In the genomic region with DNA sequence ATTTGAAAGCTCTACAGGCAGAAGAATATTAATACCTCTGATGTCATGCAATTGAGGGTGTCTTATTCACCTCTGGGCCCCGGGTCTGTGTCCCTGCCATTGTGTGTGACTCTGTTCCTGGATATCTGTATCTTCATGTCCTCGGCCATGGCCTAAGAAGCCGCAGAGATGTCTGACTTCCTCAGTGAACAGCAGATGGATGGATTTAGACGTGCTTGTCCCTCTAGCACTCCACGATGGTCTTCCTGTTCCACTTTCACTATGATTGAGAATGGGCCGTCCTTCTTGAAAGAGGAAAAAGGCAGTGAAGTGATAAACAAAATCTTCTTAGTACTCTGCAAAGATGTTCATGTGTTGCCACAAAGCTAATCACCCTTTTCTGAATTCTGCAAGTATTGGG, we compare ENCODE assay signal across 8 cellular contexts.
DNase-seq lines count a peak whose midpoint lies in the region; ATAC-seq and FAIRE-seq lines count a peak whose summit lies in the region.

No MANE protein-coding gene starts in this region.

- CTCF ChIA-PET in activated naive CD4-positive, alpha-beta T cell treated with anti-CD3 and anti-CD28 coated beads, Interleukin-2, amount 10 ng/mL, durations not matched to agents 7 days and 5 days (lab: Charles Lee) = interaction anchor here (1.2 to 1.5 kb wide), 3 partner anchors 18 to 359 kb away, joined by 3 to 4 read pairs (median 4); no protein-coding TSS in a partner anchor

- peak overlapping the region; percentile 14 to 51 for H3K27ac ChIP-seq in small intestine (ENCODE audit: low read depth in 1 of 2, low read length in 1 of 2)

- no peaks in the 10 kb centered on the region for H3K27me3 Mint-ChIP-seq in activated naive CD4-positive, alpha-beta T cell treated with anti-CD3 and anti-CD28 coated beads, Interleukin-2, amount 10 ng/mL, durations not matched to agents 7 days and 5 days
- H3K27me3 Mint-ChIP-seq in activated T-helper 1 cell treated with anti-CD3 and anti-CD28 coated beads, Interleukin-12 subunit alpha, Interleukin-12 subunit beta, Interleukin-2, Interleukin-4 antibody, amounts not matched to agents 30 ng/mL and 10 ng/mL and 1 ng/mL, durations not matched to agents 14 hours and 24 hours and 36 hours (ENCODE audit: insufficient read depth) = no peaks in the 10 kb centered on the region

- peak; percentile 56 for ATAC-seq in HG03064 (IDR thresholded peaks at IDR 0.05; ENCODE audit: low read depth, unreplicated experiment)

- no peaks in the 10 kb centered on the region for H3K27me3 ChIP-seq in small intestine (ENCODE audit: control insufficient read depth in 2 of 2, insufficient read depth in 2 of 2, low read length in 2 of 2)

- peak overlapping the region; percentile 87 for H3K27ac Mint-ChIP-seq in activated naive CD4-positive, alpha-beta T cell treated with anti-CD3 and anti-CD28 coated beads, Interleukin-2, amount 10 ng/mL, durations not matched to agents 7 days and 5 days
- H3K27ac Mint-ChIP-seq in activated T-helper 1 cell treated with anti-CD3 and anti-CD28 coated beads, Interleukin-12 subunit alpha, Interleukin-12 subunit beta, Interleukin-2, Interleukin-4 antibody, amounts not matched to agents 30 ng/mL and 10 ng/mL and 1 ng/mL, durations not matched to agents 14 hours and 24 hours and 36 hours = peak overlapping the region; percentile 82

- H3K4me3 ChIP-seq in small intestine (ENCODE audit: low read depth in 1 of 2, low read length in 2 of 2) = no peak overlapping the region

- no peaks in the 10 kb centered on the region for H3K36me3 ChIP-seq in small intestine (ENCODE audit: control insufficient read depth in 2 of 2, insufficient read depth in 2 of 2, low read length in 2 of 2)

- peak; percentile 43 for DNase-seq in activated naive CD4-positive, alpha-beta T cell treated with anti-CD3 and anti-CD28 coated beads, Interleukin-2, amount 10 ng/mL, durations not matched to agents 7 days and 5 days
- no peak for DNase-seq in activated naive CD4-positive, alpha-beta T cell treated with Interleukin-2 at 50 U/mL for 16 hours
- peak; percentile 40 for DNase-seq in activated T-helper 1 cell treated with anti-CD3 and anti-CD28 coated beads, Interleukin-12 subunit alpha, Interleukin-12 subunit beta, Interleukin-2, Interleukin-4 antibody, amounts not matched to agents 30 ng/mL and 10 ng/mL and 1 ng/mL, durations not matched to agents 14 hours and 24 hours and 36 hours (ENCODE audit: low spot score)
- DNase-seq in small intestine (peak; percentile 18), DMS 273 (lab: John Stamatoyannopoulos, UW; ENCODE audit: unreplicated experiment) (no peak), NCI-H1048 (lab: John Stamatoyannopoulos, UW) (no peak), kidney glomerular epithelial cell (lab: John Stamatoyannopoulos, UW) (no peak)

- peaks cover 0 to 4% of the 10 kb centered on the region in 2 donors for H3K4me1 ChIP-seq in small intestine (ENCODE audit: control insufficient read depth in 2 of 2, insufficient read depth in 1 of 2, low read depth in 1 of 2, low read length in 1 of 2)

- H3K36me3 Mint-ChIP-seq in activated naive CD4-positive, alpha-beta T cell treated with anti-CD3 and anti-CD28 coated beads, Interleukin-2, amount 10 ng/mL, durations not matched to agents 7 days and 5 days = peaks cover 22% of the 10 kb centered on the region
- peaks cover 16% of the 10 kb centered on the region for H3K36me3 Mint-ChIP-seq in activated T-helper 1 cell treated with anti-CD3 and anti-CD28 coated beads, Interleukin-12 subunit alpha, Interleukin-12 subunit beta, Interleukin-2, Interleukin-4 antibody, amounts not matched to agents 30 ng/mL and 10 ng/mL and 1 ng/mL, durations not matched to agents 14 hours and 24 hours and 36 hours (ENCODE audit: low read depth)

- peaks cover 71% of the 10 kb centered on the region for H3K4me1 Mint-ChIP-seq in activated naive CD4-positive, alpha-beta T cell treated with anti-CD3 and anti-CD28 coated beads, Interleukin-2, amount 10 ng/mL, durations not matched to agents 7 days and 5 days
- H3K4me1 Mint-ChIP-seq in activated T-helper 1 cell treated with anti-CD3 and anti-CD28 coated beads, Interleukin-12 subunit alpha, Interleukin-12 subunit beta, Interleukin-2, Interleukin-4 antibody, amounts not matched to agents 30 ng/mL and 10 ng/mL and 1 ng/mL, durations not matched to agents 14 hours and 24 hours and 36 hours (ENCODE audit: low read depth) = peaks cover 75% of the 10 kb centered on the region

- no peaks in the 10 kb centered on the region for H3K9me3 Mint-ChIP-seq in activated naive CD4-positive, alpha-beta T cell treated with anti-CD3 and anti-CD28 coated beads, Interleukin-2, amount 10 ng/mL, durations not matched to agents 7 days and 5 days
- H3K9me3 Mint-ChIP-seq in activated T-helper 1 cell treated with anti-CD3 and anti-CD28 coated beads, Interleukin-12 subunit alpha, Interleukin-12 subunit beta, Interleukin-2, Interleukin-4 antibody, amounts not matched to agents 30 ng/mL and 10 ng/mL and 1 ng/mL, durations not matched to agents 14 hours and 24 hours and 36 hours = no peaks in the 10 kb centered on the region

- intact Hi-C loops in activated T-helper 1 cell treated with anti-CD3 and anti-CD28 coated beads, Interleukin-12 subunit alpha, Interleukin-12 subunit beta, Interleukin-2, Interleukin-4 antibody, amounts not matched to agents 30 ng/mL and 10 ng/mL and 1 ng/mL, durations not matched to agents 14 hours and 24 hours and 36 hours (cut with micrococcal nuclease) = loop anchor here (1.0 to 2.0 kb wide), 5 partner anchors 8 to 190 kb away; no protein-coding TSS in a partner anchor

- 40 to 57% (median 44%) methylated on average over 6 of the region's 6 CpGs for WGBS in small intestine, 3 donors

- no peak for FAIRE-seq in small intestine (lab: Jason Lieb, UNC)

- no peaks in the 10 kb centered on the region for H3K9me3 ChIP-seq in small intestine (ENCODE audit: control insufficient read depth, low read depth)

- H3K4me3 Mint-ChIP-seq in activated naive CD4-positive, alpha-beta T cell treated with anti-CD3 and anti-CD28 coated beads, Interleukin-2, amount 10 ng/mL, durations not matched to agents 7 days and 5 days = peak overlapping the region; percentile 47
- peak overlapping the region; percentile 71 for H3K4me3 Mint-ChIP-seq in activated T-helper 1 cell treated with anti-CD3 and anti-CD28 coated beads, Interleukin-12 subunit alpha, Interleukin-12 subunit beta, Interleukin-2, Interleukin-4 antibody, amounts not matched to agents 30 ng/mL and 10 ng/mL and 1 ng/mL, durations not matched to agents 14 hours and 24 hours and 36 hours

Comparison
In these comparisons a context has a peak if more than half of its experiments do, and no peak if none do; other contexts are left out.
1. DNase-seq: peak in activated naive CD4-positive, alpha-beta T cell treated with anti-CD3 and anti-CD28 coated beads, Interleukin-2, amount 10 ng/mL, durations not matched to agents 7 days and 5 days (single experiment), activated T-helper 1 cell treated with anti-CD3 and anti-CD28 coated beads, Interleukin-12 subunit alpha, Interleukin-12 subunit beta, Interleukin-2, Interleukin-4 antibody, amounts not matched to agents 30 ng/mL and 10 ng/mL and 1 ng/mL, durations not matched to agents 14 hours and 24 hours and 36 hours (single experiment) and small intestine (single experiment); none in activated naive CD4-positive, alpha-beta T cell treated with Interleukin-2 at 50 U/mL for 16 hours (single experiment), DMS 273 (single experiment), NCI-H1048 (single experiment) and kidney glomerular epithelial cell (single experiment).